7 cellular contexts compared by ENCODE assay signal in the genomic region with DNA sequence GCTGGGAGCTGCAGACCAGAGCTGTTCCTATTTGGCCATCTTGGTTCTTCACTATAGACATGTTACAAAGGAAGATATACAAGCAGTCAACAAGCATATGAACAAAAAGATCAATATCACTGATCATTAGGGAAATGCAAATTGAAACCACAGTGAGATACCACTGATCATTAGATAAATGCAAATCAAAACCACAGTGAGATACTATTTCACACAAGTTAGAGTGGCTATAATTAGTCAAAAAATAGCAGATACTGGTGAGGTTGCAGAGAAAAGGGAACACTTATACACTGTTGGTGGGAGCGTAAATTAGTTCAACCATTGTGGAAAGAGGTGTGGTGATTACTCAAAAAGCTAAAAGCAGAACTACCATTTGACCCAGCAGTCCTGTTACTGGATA.
A peak's percentile ranks its signal among the peaks of the same experiment; 100 is the strongest.
DNase-seq lines count a peak whose midpoint lies in the region; ATAC-seq, FAIRE-seq and TF ChIP-seq lines count a peak whose summit lies in the region.
"Not testable (repeated sequence)": the region's sequence is repeated elsewhere in the genome, so short reads cannot be mapped to it uniquely, and the experiment has no call there.

No MANE protein-coding gene starts in this region.

- H3K79me2 ChIP-seq in KMS-11 (ENCODE audit: insufficient read depth, low read depth) = not testable (repeated sequence)

- not testable (repeated sequence) for DNase-seq in GM18507 (ENCODE audit: extremely low spot score, insufficient read length, low read depth)

- H3K4me1 ChIP-seq in KMS-11 (ENCODE audit: low read depth, poor library complexity, severe bottlenecking) = peaks cover 12% of the 10 kb centered on the region

- not testable (repeated sequence) for H3K4me2 ChIP-seq in KMS-11

- not testable (repeated sequence) for H3K27me3 ChIP-seq in KMS-11 (ENCODE audit: insufficient read depth, low read depth)

- peak overlapping the region; percentile 42 for H2AFZ ChIP-seq in KMS-11 (ENCODE audit: low read depth)

- not testable (repeated sequence) for H3K36me3 ChIP-seq in KMS-11 (ENCODE audit: insufficient read depth)

- H3K4me3 ChIP-seq in KMS-11 (IDR thresholded peaks at IDR 0.05; ENCODE audit: insufficient read depth, low read depth, low read length) = not testable (repeated sequence)

- not testable (repeated sequence) for H3K27ac ChIP-seq in KMS-11

- TF ChIP-seq CTCF in KMS-11 (conservative IDR thresholded peaks at IDR 0.05; ENCODE audit: low read depth, low read length) = not testable (repeated sequence)

- not testable (repeated sequence) for H3K9ac ChIP-seq in KMS-11

- H4K20me1 ChIP-seq in KMS-11 (ENCODE audit: insufficient read depth) = not testable (repeated sequence)

- peak; percentile 72 for FAIRE-seq in GM18507 (lab: Jason Lieb, UNC)

- ATAC-seq in GM18870 (IDR thresholded peaks at IDR 0.05; ENCODE audit: unreplicated experiment) (peak; percentile 77), GM19351 (IDR thresholded peaks at IDR 0.05; ENCODE audit: unreplicated experiment) (peak; percentile 82), GM21381 (IDR thresholded peaks at IDR 0.05; ENCODE audit: unreplicated experiment) (peak; percentile 56), HG02852 (IDR thresholded peaks at IDR 0.05; ENCODE audit: unreplicated experiment) (peak; percentile 88), HG03175 (IDR thresholded peaks at IDR 0.05; ENCODE audit: unreplicated experiment) (peak; percentile 90)
